In the genomic region with DNA sequence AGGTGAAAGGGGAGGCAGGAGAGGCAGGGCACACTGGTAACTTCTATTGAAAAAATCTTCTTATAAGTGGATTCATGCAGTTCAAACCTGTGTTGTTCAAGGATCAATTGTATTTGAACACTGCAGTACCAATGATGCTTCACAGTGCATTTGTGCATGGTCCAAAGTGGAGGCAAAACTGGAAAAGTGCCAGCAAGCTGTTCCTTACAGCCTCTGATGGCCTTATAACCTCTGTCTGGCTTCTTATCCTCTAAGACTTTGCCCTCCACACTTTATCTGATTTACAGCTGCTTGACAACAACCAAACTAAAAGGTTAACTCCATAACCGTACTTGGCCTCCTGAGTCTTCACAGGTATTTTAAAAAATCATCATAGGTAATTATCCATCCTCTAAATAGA, we compare ENCODE assay signal across 34 cellular contexts. TPM values are rescaled to one million over a fixed set of nuclear protein-coding genes. Genes with fewer than 3 reads are reported as not detected.
"Had no signal": no experiment of that assay in that cellular context is flagged by ENCODE, and none has a peak within 500 bp of the region (broad histone marks: within the 10 kb centered on the region; RNA-seq: fewer than 3 reads in every experiment).

No MANE protein-coding gene starts in this region.

- H3K36me3 ChIP-seq: adrenal gland had no signal

- H3K4me1 ChIP-seq: adrenal gland had no signal

- ATAC-seq: activated CD4-positive, alpha-beta T cell treated with anti-CD3 and anti-CD28 coated beads for 36 hours; activated CD8-positive, alpha-beta memory T cell treated with anti-CD3 and anti-CD28 coated beads, Interleukin-2, amount 10 ng/mL, durations not matched to agents 7 days and 5 days; activated CD8-positive, alpha-beta T cell treated with anti-CD3 and anti-CD28 coated beads, Interleukin-2, amount 10 ng/mL, durations not matched to agents 7 days and 5 days; activated naive CD8-positive, alpha-beta T cell treated with anti-CD3 and anti-CD28 coated beads, Interleukin-2, amount 50 U/mL, for 24 hours; body of pancreas; esophagus mucosa had no signal

- H3K9me3 ChIP-seq: adrenal gland, body of pancreas had no signal

- H3K27me3 ChIP-seq: adrenal gland, body of pancreas had no signal

- H3K27ac ChIP-seq: adrenal gland, body of pancreas had no signal

- DNase-seq: activated CD4-positive, alpha-beta memory T cell treated with anti-CD3 and anti-CD28 coated beads for 36 hours; activated CD4-positive, alpha-beta T cell treated with anti-CD3 and anti-CD28 coated beads for 36 hours; activated CD4-positive, alpha-beta T cell treated with anti-CD3 and anti-CD28 coated beads, Interleukin-2, amount 10 ng/mL, durations not matched to agents 24 days and 14 days; activated CD4-positive, CD25-positive, alpha-beta regulatory T cell; activated CD4-positive, CD25-positive, alpha-beta regulatory T cell treated with anti-CD3 and anti-CD28 coated beads, Interleukin-2, amount 50 U/mL, for 72 hours; activated CD8-positive, alpha-beta memory T cell treated with anti-CD3 and anti-CD28 coated beads, Interleukin-2, amount 10 ng/mL, durations not matched to agents 7 days and 5 days; activated CD8-positive, alpha-beta memory T cell treated with anti-CD3 and anti-CD28 coated beads, Interleukin-2, amount 50 U/mL, for 4 hours; activated CD8-positive, alpha-beta T cell treated with anti-CD3 and anti-CD28 coated beads, Interleukin-2, amount 10 ng/mL, durations not matched to agents 7 days and 5 days; activated effector memory CD4-positive, alpha-beta T cell treated with anti-CD3 and anti-CD28 coated beads, Interleukin-2, amount 50 U/mL, for 16 hours; activated naive CD4-positive, alpha-beta T cell treated with anti-CD3 and anti-CD28 coated beads for 36 hours; activated naive CD8-positive, alpha-beta T cell treated with anti-CD3 and anti-CD28 coated beads for 36 hours; activated naive CD8-positive, alpha-beta T cell treated with anti-CD3 and anti-CD28 coated beads, Interleukin-2, amount 50 U/mL, for 24 hours; activated T-cell treated with anti-CD3 and anti-CD28 coated beads, Interleukin-2, amount 50 U/mL, for 1 hour; activated T-cell treated with anti-CD3 and anti-CD28 coated beads, Interleukin-2, amount 50 U/mL, for 48 hours; adrenal gland; amygdala; aorta; body of pancreas; caudate nucleus; effector memory CD4-positive, alpha-beta T cell; endodermal cell; foreskin fibroblast; head of caudate nucleus; T-helper 2 cell had no signal

- FAIRE-seq: colon had no signal

- H3K4me3 ChIP-seq: adrenal gland, body of pancreas had no signal

RNA-seq across cellular contexts. Expression of gene MAGEB17, which starts 40.4 kb away (rescaled TPM):
- total RNA-seq: activated CD4-positive, alpha-beta memory T cell treated with anti-CD3 and anti-CD28 coated beads for 36 hours; activated CD4-positive, alpha-beta T cell treated with anti-CD3 and anti-CD28 coated beads for 36 hours; activated CD4-positive, alpha-beta T cell treated with anti-CD3 and anti-CD28 coated beads, Interleukin-2, amount 10 ng/mL, durations not matched to agents 24 days and 14 days; activated CD8-positive, alpha-beta memory T cell treated with anti-CD3 and anti-CD28 coated beads for 36 hours; activated CD8-positive, alpha-beta memory T cell treated with anti-CD3 and anti-CD28 coated beads, Interleukin-2, amount 10 ng/mL, durations not matched to agents 7 days and 5 days; activated CD8-positive, alpha-beta T cell treated with anti-CD3 and anti-CD28 coated beads, Interleukin-2, amount 10 ng/mL, durations not matched to agents 7 days and 5 days; activated naive CD4-positive, alpha-beta T cell treated with anti-CD3 and anti-CD28 coated beads for 36 hours; activated naive CD8-positive, alpha-beta T cell treated with anti-CD3 and anti-CD28 coated beads for 36 hours; activated T-helper 1 cell treated with anti-CD3 and anti-CD28 coated beads, Interleukin-12 subunit alpha, Interleukin-12 subunit beta, Interleukin-2, Interleukin-4 antibody, amounts not matched to agents 30 ng/mL and 10 ng/mL and 1 ng/mL, durations not matched to agents 14 hours and 24 hours and 36 hours; activated T-helper 2 cell treated with anti-CD3 and anti-CD28 coated beads, Interferon-gamma antibody, Interleukin-2, Interleukin-4, amounts not matched to agents 10 μg/mL and 5 μg/mL and 100 μg/mL, durations not matched to agents 14 hours and 24 hours and 36 hours; adrenal gland; aorta; chondrocyte; dermis microvascular lymphatic vessel endothelial cell; epithelial cell of proximal tubule; esophagus mucosa; frontal cortex; T-helper 1 cell treated with Interleukin-12 subunit alpha and Interleukin-12 subunit beta and Interleukin-4 antibody, amounts not matched to agents 30 ng/mL and 1 ng/mL, for 36 hours had no signal
- polyA plus RNA-seq: aorta had no signal
